ENCODE assay signal across 1 cellular context in the genomic region with DNA sequence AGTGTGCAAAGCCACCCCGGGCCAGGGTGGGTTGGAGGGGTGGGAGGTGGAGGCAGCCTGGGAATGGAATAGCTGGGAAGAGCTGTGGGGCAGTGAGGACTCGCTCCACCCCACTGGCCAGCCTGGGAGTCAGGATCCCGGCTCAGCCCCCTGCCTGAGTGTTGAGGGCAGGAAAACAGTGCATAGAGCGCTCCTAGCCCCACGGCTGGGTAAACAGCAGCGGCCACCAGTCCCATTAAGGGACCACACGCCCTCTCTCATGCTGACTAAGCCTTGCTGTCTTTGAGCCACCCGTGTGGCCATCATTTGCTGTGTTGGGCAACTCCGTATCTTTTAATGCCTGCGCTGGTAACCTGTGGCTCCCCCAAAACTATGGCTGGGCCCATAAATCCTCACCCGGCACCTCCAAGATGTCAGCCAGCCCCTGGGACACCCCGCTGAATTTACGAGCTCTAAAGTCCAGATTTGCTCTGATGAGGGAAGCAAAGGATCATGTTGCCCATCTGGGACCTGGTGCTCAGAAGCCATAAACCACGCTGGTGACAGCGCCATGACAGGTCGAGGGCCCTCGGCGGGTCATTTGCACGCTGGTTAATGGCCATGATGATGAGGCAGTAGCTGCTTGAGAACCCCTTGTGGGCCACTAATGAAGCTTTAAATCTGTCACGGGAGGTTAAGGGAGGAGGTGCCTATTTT.
A peak's percentile ranks its signal among the peaks of the same experiment; 100 is the strongest.
TF ChIP-seq lines count a peak whose summit lies in the region.

No MANE protein-coding gene starts in this region.

TF ChIP-seq in HepG2, 621 proteins besides CTCF, POLR2A, EP300 and RAD21 (continued from another document and continues in another):
- TF ChIP-seq, protein P1, sequence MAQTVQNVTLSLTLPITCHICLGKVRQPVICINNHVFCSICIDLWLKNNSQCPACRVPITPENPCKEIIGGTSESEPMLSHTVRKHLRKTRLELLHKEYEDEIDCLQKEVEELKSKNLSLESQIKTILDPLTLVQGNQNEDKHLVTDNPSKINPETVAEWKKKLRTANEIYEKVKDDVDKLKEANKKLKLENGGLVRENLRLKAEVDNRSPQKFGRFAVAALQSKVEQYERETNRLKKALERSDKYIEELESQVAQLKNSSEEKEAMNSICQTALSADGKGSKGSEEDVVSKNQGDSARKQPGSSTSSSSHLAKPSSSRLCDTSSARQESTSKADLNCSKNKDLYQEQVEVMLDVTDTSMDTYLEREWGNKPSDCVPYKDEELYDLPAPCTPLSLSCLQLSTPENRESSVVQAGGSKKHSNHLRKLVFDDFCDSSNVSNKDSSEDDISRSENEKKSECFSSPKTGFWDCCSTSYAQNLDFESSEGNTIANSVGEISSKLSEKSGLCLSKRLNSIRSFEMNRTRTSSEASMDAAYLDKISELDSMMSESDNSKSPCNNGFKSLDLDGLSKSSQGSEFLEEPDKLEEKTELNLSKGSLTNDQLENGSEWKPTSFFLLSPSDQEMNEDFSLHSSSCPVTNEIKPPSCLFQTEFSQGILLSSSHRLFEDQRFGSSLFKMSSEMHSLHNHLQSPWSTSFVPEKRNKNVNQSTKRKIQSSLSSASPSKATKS (CRISPR knock-in tag; IDR thresholded peaks at IDR 0.05) = no peak
- TF ChIP-seq NBN (conservative IDR thresholded peaks at IDR 0.05) (no peak), ZHX1 (CRISPR knock-in tag; IDR thresholded peaks at IDR 0.05; ENCODE audit: low read depth) (no peak), TRIM24 (CRISPR knock-in tag; IDR thresholded peaks at IDR 0.05) (no peak), WIZ (CRISPR knock-in tag; IDR thresholded peaks at IDR 0.05) (no peak), ELF4 (CRISPR knock-in tag; IDR thresholded peaks at IDR 0.05; ENCODE audit: borderline replicate concordance) (no peak), MTA1 (CRISPR knock-in tag; IDR thresholded peaks at IDR 0.05; ENCODE audit: borderline replicate concordance) (peak; percentile 24; the same call in 1 of the 2 replicates), YEATS2 (CRISPR knock-in tag; IDR thresholded peaks at IDR 0.05; ENCODE audit: borderline replicate concordance) (no peak), SIX1 (CRISPR knock-in tag; IDR thresholded peaks at IDR 0.05; ENCODE audit: borderline replicate concordance) (no peak), ZNF800 (CRISPR knock-in tag; IDR thresholded peaks at IDR 0.05) (no peak), TGIF2 (CRISPR knock-in tag; IDR thresholded peaks at IDR 0.05) (no peak), FOSL2 (CRISPR knock-in tag; IDR thresholded peaks at IDR 0.05) (peak; percentile 60), HCFC1 (IDR thresholded peaks at IDR 0.05; ENCODE audit: low read depth, low read length) (no peak), DBP (CRISPR knock-in tag; IDR thresholded peaks at IDR 0.05; ENCODE audit: not compliant biosample characterization) (no peak), ZNF761 (CRISPR knock-in tag; conservative IDR thresholded peaks at IDR 0.05) (no peak), TARDBP (CRISPR knock-in tag; IDR thresholded peaks at IDR 0.05) (0 out of 2 replicates have a peak, but pooled peaks have one; percentile 23), SIN3A (IDR thresholded peaks at IDR 0.05; ENCODE audit: borderline replicate concordance, low read depth, low read length) (no peak), SP5 (CRISPR knock-in tag; IDR thresholded peaks at IDR 0.05; ENCODE audit: borderline replicate concordance, low read depth) (0 out of 2 replicates have a peak, but pooled peaks have one; percentile 40), SOX6 (IDR thresholded peaks at IDR 0.05) (no peak), SOX6 (CRISPR knock-in tag; IDR thresholded peaks at IDR 0.05) (no peak), RFX5 (IDR thresholded peaks at IDR 0.05; ENCODE audit: low read depth, low read length) (no peak), MYPOP (CRISPR knock-in tag; IDR thresholded peaks at IDR 0.05) (no peak), MAZ (IDR thresholded peaks at IDR 0.05; ENCODE audit: borderline replicate concordance, low read depth, low read length) (no peak; the same call in 1 of the 2 replicates), MAZ (CRISPR knock-in tag; IDR thresholded peaks at IDR 0.05; ENCODE audit: low read depth) (no peak), KLF11 (CRISPR knock-in tag; IDR thresholded peaks at IDR 0.05) (no peak), ZNF333 (CRISPR knock-in tag; IDR thresholded peaks at IDR 0.05; ENCODE audit: borderline replicate concordance) (no peak), ZNF484 (CRISPR knock-in tag; IDR thresholded peaks at IDR 0.05; ENCODE audit: borderline replicate concordance, low read depth) (0 out of 2 replicates have a peak, but pooled peaks have one; percentile 36), TP53 (CRISPR knock-in tag; conservative IDR thresholded peaks at IDR 0.05) (no peak)
- TF ChIP-seq, protein P2, sequence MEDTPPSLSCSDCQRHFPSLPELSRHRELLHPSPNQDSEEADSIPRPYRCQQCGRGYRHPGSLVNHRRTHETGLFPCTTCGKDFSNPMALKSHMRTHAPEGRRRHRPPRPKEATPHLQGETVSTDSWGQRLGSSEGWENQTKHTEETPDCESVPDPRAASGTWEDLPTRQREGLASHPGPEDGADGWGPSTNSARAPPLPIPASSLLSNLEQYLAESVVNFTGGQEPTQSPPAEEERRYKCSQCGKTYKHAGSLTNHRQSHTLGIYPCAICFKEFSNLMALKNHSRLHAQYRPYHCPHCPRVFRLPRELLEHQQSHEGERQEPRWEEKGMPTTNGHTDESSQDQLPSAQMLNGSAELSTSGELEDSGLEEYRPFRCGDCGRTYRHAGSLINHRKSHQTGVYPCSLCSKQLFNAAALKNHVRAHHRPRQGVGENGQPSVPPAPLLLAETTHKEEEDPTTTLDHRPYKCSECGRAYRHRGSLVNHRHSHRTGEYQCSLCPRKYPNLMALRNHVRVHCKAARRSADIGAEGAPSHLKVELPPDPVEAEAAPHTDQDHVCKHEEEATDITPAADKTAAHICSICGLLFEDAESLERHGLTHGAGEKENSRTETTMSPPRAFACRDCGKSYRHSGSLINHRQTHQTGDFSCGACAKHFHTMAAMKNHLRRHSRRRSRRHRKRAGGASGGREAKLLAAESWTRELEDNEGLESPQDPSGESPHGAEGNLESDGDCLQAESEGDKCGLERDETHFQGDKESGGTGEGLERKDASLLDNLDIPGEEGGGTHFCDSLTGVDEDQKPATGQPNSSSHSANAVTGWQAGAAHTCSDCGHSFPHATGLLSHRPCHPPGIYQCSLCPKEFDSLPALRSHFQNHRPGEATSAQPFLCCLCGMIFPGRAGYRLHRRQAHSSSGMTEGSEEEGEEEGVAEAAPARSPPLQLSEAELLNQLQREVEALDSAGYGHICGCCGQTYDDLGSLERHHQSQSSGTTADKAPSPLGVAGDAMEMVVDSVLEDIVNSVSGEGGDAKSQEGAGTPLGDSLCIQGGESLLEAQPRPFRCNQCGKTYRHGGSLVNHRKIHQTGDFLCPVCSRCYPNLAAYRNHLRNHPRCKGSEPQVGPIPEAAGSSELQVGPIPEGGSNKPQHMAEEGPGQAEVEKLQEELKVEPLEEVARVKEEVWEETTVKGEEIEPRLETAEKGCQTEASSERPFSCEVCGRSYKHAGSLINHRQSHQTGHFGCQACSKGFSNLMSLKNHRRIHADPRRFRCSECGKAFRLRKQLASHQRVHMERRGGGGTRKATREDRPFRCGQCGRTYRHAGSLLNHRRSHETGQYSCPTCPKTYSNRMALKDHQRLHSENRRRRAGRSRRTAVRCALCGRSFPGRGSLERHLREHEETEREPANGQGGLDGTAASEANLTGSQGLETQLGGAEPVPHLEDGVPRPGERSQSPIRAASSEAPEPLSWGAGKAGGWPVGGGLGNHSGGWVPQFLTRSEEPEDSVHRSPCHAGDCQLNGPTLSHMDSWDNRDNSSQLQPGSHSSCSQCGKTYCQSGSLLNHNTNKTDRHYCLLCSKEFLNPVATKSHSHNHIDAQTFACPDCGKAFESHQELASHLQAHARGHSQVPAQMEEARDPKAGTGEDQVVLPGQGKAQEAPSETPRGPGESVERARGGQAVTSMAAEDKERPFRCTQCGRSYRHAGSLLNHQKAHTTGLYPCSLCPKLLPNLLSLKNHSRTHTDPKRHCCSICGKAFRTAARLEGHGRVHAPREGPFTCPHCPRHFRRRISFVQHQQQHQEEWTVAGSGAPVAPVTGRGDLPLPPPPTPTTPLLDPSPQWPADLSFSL (CRISPR knock-in tag; IDR thresholded peaks at IDR 0.05) = no peak
- TF ChIP-seq, protein P3, sequence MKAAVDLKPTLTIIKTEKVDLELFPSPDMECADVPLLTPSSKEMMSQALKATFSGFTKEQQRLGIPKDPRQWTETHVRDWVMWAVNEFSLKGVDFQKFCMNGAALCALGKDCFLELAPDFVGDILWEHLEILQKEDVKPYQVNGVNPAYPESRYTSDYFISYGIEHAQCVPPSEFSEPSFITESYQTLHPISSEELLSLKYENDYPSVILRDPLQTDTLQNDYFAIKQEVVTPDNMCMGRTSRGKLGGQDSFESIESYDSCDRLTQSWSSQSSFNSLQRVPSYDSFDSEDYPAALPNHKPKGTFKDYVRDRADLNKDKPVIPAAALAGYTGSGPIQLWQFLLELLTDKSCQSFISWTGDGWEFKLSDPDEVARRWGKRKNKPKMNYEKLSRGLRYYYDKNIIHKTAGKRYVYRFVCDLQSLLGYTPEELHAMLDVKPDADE (CRISPR knock-in tag; IDR thresholded peaks at IDR 0.05) = no peak
- TF ChIP-seq, protein P4, sequence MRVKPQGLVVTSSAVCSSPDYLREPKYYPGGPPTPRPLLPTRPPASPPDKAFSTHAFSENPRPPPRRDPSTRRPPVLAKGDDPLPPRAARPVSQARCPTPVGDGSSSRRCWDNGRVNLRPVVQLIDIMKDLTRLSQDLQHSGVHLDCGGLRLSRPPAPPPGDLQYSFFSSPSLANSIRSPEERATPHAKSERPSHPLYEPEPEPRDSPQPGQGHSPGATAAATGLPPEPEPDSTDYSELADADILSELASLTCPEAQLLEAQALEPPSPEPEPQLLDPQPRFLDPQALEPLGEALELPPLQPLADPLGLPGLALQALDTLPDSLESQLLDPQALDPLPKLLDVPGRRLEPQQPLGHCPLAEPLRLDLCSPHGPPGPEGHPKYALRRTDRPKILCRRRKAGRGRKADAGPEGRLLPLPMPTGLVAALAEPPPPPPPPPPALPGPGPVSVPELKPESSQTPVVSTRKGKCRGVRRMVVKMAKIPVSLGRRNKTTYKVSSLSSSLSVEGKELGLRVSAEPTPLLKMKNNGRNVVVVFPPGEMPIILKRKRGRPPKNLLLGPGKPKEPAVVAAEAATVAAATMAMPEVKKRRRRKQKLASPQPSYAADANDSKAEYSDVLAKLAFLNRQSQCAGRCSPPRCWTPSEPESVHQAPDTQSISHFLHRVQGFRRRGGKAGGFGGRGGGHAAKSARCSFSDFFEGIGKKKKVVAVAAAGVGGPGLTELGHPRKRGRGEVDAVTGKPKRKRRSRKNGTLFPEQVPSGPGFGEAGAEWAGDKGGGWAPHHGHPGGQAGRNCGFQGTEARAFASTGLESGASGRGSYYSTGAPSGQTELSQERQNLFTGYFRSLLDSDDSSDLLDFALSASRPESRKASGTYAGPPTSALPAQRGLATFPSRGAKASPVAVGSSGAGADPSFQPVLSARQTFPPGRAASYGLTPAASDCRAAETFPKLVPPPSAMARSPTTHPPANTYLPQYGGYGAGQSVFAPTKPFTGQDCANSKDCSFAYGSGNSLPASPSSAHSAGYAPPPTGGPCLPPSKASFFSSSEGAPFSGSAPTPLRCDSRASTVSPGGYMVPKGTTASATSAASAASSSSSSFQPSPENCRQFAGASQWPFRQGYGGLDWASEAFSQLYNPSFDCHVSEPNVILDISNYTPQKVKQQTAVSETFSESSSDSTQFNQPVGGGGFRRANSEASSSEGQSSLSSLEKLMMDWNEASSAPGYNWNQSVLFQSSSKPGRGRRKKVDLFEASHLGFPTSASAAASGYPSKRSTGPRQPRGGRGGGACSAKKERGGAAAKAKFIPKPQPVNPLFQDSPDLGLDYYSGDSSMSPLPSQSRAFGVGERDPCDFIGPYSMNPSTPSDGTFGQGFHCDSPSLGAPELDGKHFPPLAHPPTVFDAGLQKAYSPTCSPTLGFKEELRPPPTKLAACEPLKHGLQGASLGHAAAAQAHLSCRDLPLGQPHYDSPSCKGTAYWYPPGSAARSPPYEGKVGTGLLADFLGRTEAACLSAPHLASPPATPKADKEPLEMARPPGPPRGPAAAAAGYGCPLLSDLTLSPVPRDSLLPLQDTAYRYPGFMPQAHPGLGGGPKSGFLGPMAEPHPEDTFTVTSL (CRISPR knock-in tag; IDR thresholded peaks at IDR 0.05; ENCODE audit: borderline replicate concordance) = no peak
